ENCODE assay signal across 7 cellular contexts in genomic region chr13:91595677-91596076, GRCh38.
"Had no signal": no experiment of that assay in that cellular context is flagged by ENCODE, and none has a peak within 500 bp of the region (broad histone marks: within the 10 kb centered on the region; RNA-seq: fewer than 3 reads in every experiment).

No MANE protein-coding gene starts in this region.

- H3K4me2 ChIP-seq: KMS-11 had no signal

- DNase-seq: IMR-90, KBM-7, KG1 had no signal

- ATAC-seq: HepG2 had no signal

- H3K9ac ChIP-seq: KMS-11 had no signal

- FAIRE-seq: HepG2, HTR-8/SVneo had no signal

- H3K27ac ChIP-seq: HL-60, KMS-11 had no signal
